10 cellular contexts compared by ENCODE assay signal in genomic region chr17:8384801-8385335, GRCh38. TPM values are rescaled to one million over a fixed set of nuclear protein-coding genes. Genes with fewer than 3 reads are reported as not detected.
DNase-seq lines count a peak whose midpoint lies in the region; ATAC-seq, FAIRE-seq and TF ChIP-seq lines count a peak whose summit lies in the region.
"Had no signal": no experiment of that assay in that cellular context is flagged by ENCODE, and none has a peak within 500 bp of the region (broad histone marks: within the 10 kb centered on the region; RNA-seq: fewer than 3 reads in every experiment).

No MANE protein-coding gene starts in this region.

- no peak overlapping the region for H2BK20ac ChIP-seq in H1 (ENCODE audit: low read length)

- H3K36me3 ChIP-seq in H1 (ENCODE audit: control insufficient read depth in 2 of 4, insufficient read depth in 4 of 4, low read length in 3 of 4) (peaks cover 12 to 24% (median 17%) of the 10 kb centered on the region in 4 experiments), osteoblast (ENCODE audit: insufficient read depth, low read length) (peaks cover 20% of the 10 kb centered on the region)

- no peak overlapping the region for H4K5ac ChIP-seq in H1 (ENCODE audit: insufficient read length, low read depth, low read length)

- H2BK120ac ChIP-seq in H1 (replicated peaks; ENCODE audit: low read depth, low read length), result no peak overlapping the region

- peak overlapping the region; percentile 84 for H2BK12ac ChIP-seq in H1 (ENCODE audit: low read depth, low read length)

- H3K9me3 ChIP-seq in H1 (ENCODE audit: insufficient read depth in 2 of 2, low read depth in 1 of 2, low read length in 1 of 2) (no peaks in the 10 kb centered on the region), osteoblast (ENCODE audit: low read depth, low read length) (no peaks in the 10 kb centered on the region)

- H3K4me3 ChIP-seq in H1 (ENCODE audit: extremely low read depth in 1 of 4, insufficient read depth in 2 of 4, low read depth in 3 of 4, low read length in 4 of 4), result peak overlapping the region in 1 of 4 experiments; percentile 100; a peak in 2 of 8 replicates
- H3K4me3 ChIP-seq in osteoblast (ENCODE audit: insufficient read depth, low read length), result no peak overlapping the region

- peaks cover 7% of the 10 kb centered on the region; the same call in 1 of the 2 replicates for H3K23me2 ChIP-seq in H1 (ENCODE audit: low read depth, low read length)

- H3K27me3 ChIP-seq in H1 (replicated peaks in 1 of 4; ENCODE audit: control insufficient read depth in 3 of 4, extremely low read depth in 1 of 4, insufficient read depth in 3 of 4, low read length in 3 of 4) (no peaks in the 10 kb centered on the region), osteoblast (ENCODE audit: insufficient read depth, low read length) (no peaks in the 10 kb centered on the region)

- peak; percentile 77 for DNase-seq in GM04504 (ENCODE audit: low read depth)
- DNase-seq in RCC 7860 (ENCODE audit: low spot score), result peak; percentile 87
- peak in 1 of 2 experiments; percentile 58 for DNase-seq in H1 (ENCODE audit: low read depth in 1 of 2, low spot score in 2 of 2)
- peak; percentile 91 for DNase-seq in osteoblast (ENCODE audit: insufficient read length, low spot score, missing footprints)
- DNase-seq in medulla oblongata (ENCODE audit: extremely low spot score), result no peak
- no peak for DNase-seq in head of caudate nucleus
- no peak for DNase-seq in NCI-H526 treated with DMSO at 0.1 percent for 48 hours (lab: John Stamatoyannopoulos, UW)

- no peak; a peak in 1 of 3 replicates for TF ChIP-seq POLR2A in H1 (IDR thresholded peaks at IDR 0.05; ENCODE audit: control extremely low read depth in 1 of 2, low read depth in 2 of 2, low read length in 2 of 2)

- H2AK5ac ChIP-seq in H1 (ENCODE audit: low read depth, low read length), result peak overlapping the region; percentile 100

- WGBS in H1 (ENCODE audit: extremely low coverage in 1 of 2, insufficient coverage in 1 of 2, insufficient read length in 1 of 2, insufficient replicate concordance in 2 of 2, low coverage in 1 of 2, low lambda C conversion rate in 2 of 2, missing lambda C conversion rate in 1 of 2), 2 experiments, result 88% methylated on average over 11 of the region's 11 CpGs; no CpG with 5 or more reads in 1 of the 2 experiments

- no peak overlapping the region for H3K56ac ChIP-seq in H1 (replicated peaks; ENCODE audit: insufficient read length, low read depth, low read length)

- no peak overlapping the region for H4K91ac ChIP-seq in H1 (replicated peaks; ENCODE audit: insufficient read length, low read length)

- no peak overlapping the region for H3K9ac ChIP-seq in H1 (replicated peaks in 1 of 4; ENCODE audit: extremely low read depth in 1 of 4, low read depth in 3 of 4, low read length in 3 of 4)

- H2BK5ac ChIP-seq in H1 (ENCODE audit: low read depth, low read length), result peak overlapping the region; percentile 78; the same call in 1 of the 2 replicates

- no peak overlapping the region for H3K27ac ChIP-seq in H1 (ENCODE audit: low read depth, low read length)
- peak overlapping the region; percentile 72 for H3K27ac ChIP-seq in osteoblast (ENCODE audit: low read depth, low read length)

- no peak for TF ChIP-seq EP300 in H1 (IDR thresholded peaks at IDR 0.05; ENCODE audit: borderline replicate concordance in 1 of 2, low read depth in 2 of 2, low read length in 2 of 2)

- no peaks in the 10 kb centered on the region for H3K79me1 ChIP-seq in H1 (ENCODE audit: low read depth, low read length)

- H3K4me1 ChIP-seq in H1 (replicated peaks in 1 of 4; ENCODE audit: control insufficient read depth in 3 of 4, insufficient read depth in 4 of 4, low read length in 3 of 4), result peaks cover 0 to 10% (median 4%) of the 10 kb centered on the region in 4 experiments; a peak in 5 of 7 replicates
- peaks cover 34% of the 10 kb centered on the region for H3K4me1 ChIP-seq in osteoblast (ENCODE audit: insufficient read depth, low read length)

- no peak overlapping the region for H3K23ac ChIP-seq in H1 (ENCODE audit: insufficient read length)

- H4K20me1 ChIP-seq in H1 (replicated peaks in 1 of 2; ENCODE audit: control insufficient read depth in 1 of 2, insufficient read depth in 2 of 2, low read length in 2 of 2), result peaks cover 10 to 16% of the 10 kb centered on the region in 2 experiments
- peaks cover 22% of the 10 kb centered on the region for H4K20me1 ChIP-seq in osteoblast (ENCODE audit: insufficient read depth, low read length)

- H4K8ac ChIP-seq in H1 (ENCODE audit: extremely low read depth, insufficient read depth, low read length), result peak overlapping the region; percentile 3; the same call in 1 of the 2 replicates

- intact Hi-C loops in head of caudate nucleus (cut with DNase I), result no loop called here

- POLR2A ChIA-PET in H1 (lab: Charles Lee; ENCODE audit: partially characterized antibody), result interaction anchor here (0.7 to 4.6 kb wide), 6 partner anchors 9 to 415 kb away, joined by 3 to 51 read pairs (median 4); partner anchors contain the start of genes KRABD2 and MFSD6L

- no peak overlapping the region for H3K14ac ChIP-seq in H1 (ENCODE audit: insufficient read length)

- H3K79me2 ChIP-seq in H1 (ENCODE audit: control insufficient read depth in 1 of 2, insufficient read depth in 2 of 2, low read length in 2 of 2) (peaks cover 13 to 31% of the 10 kb centered on the region in 2 experiments; a peak in 3 of 4 replicates), osteoblast (ENCODE audit: insufficient read depth, low read length) (peaks cover 31% of the 10 kb centered on the region)

- H2AFZ ChIP-seq in H1 (ENCODE audit: low read length) (no peak overlapping the region), osteoblast (ENCODE audit: low read length) (peak overlapping the region; percentile 49)

- H3K4me2 ChIP-seq in H1 (ENCODE audit: insufficient read depth in 1 of 2, low read depth in 2 of 2, low read length in 2 of 2) (peak overlapping the region; percentile 26 to 69; a peak in 3 of 4 replicates), osteoblast (ENCODE audit: insufficient read depth, low read length) (peak overlapping the region; percentile 87)

- CTCF ChIA-PET in H1 (lab: Charles Lee; ENCODE audit: partially characterized antibody), result interaction anchor here (1.0 to 1.3 kb wide), 2 partner anchors 25 to 199 kb away, joined by 4 read pairs; no protein-coding TSS in a partner anchor

- no peak for TF ChIP-seq CTCF in H1 (IDR thresholded peaks at IDR 0.05; ENCODE audit: control extremely low read depth in 1 of 3, insufficient read depth in 1 of 3, low read depth in 1 of 3, low read length in 3 of 3)
- TF ChIP-seq CTCF in osteoblast (IDR thresholded peaks at IDR 0.05; ENCODE audit: extremely low read depth, low read depth, low read length), result no peak

- no peak for ATAC-seq in HG03196 (IDR thresholded peaks at IDR 0.05; ENCODE audit: unreplicated experiment)

- no peak for TF ChIP-seq RAD21 in H1 (IDR thresholded peaks at IDR 0.05 in 1 of 2, conservative IDR thresholded peaks at IDR 0.05 in 1 of 2; ENCODE audit: low read depth in 2 of 2, low read length in 2 of 2)

- 0 out of 2 replicates have a peak overlapping the region, but pooled peaks have one; percentile 2 for H3K18ac ChIP-seq in H1 (ENCODE audit: extremely low read depth, low read length)

- no peak overlapping the region for H3K4ac ChIP-seq in H1 (replicated peaks; ENCODE audit: insufficient read length, low read depth, low read length)

- peak; percentile 16 for FAIRE-seq in RCC 7860 (lab: Jason Lieb, UNC)
- FAIRE-seq in H1 (lab: Jason Lieb, UNC), result no peak

- H2BK15ac ChIP-seq in H1 (ENCODE audit: low read length), result no peak overlapping the region

TF ChIP-seq in H1, 55 proteins besides CTCF, POLR2A, EP300 and RAD21 (continues in another document):
- no peak for TF ChIP-seq SRF (IDR thresholded peaks at IDR 0.05; ENCODE audit: low read depth, low read length)

RNA-seq across cellular contexts. Expression of gene RPL26, which starts 1.9 kb away (rescaled TPM):
- 1,963 and 1,980 TPM in 2 replicates for total RNA-seq in H1 (2021; fragmentation: NEBNext Ultra II Directional; extraction: Animal tissue kit (Norgen Biotek cat#: 25700))
- 1,277 and 2,554 TPM in 2 replicates for polyA plus RNA-seq in H1 (2011; rRNA removed)
- polyA plus RNA-seq in H1 (2011; cell fraction: cytosol; rRNA removed), result 4,614 TPM
- 1,124 TPM for polyA plus RNA-seq in H1 (2011; cell fraction: nucleus; rRNA removed)
- 3,459 to 5,414 TPM (median 3,765 TPM) in 4 replicates for polyA plus RNA-seq in H1 (2012, experiment 1 of 2)
- 5,853 TPM for polyA plus RNA-seq in H1 (2012, experiment 2 of 2)
- polyA plus RNA-seq in H1 (2013, experiment 1 of 2), result 6,093 TPM
- polyA plus RNA-seq in H1 (2013, experiment 2 of 2), result 5,996 TPM
- 979 and 1,967 TPM in 2 replicates for polyA minus RNA-seq in H1 (2011; rRNA and poly(A)+ RNA removed)
- polyA minus RNA-seq in H1 (2011; cell fraction: cytosol; rRNA and poly(A)+ RNA removed), result 386 TPM
- polyA minus RNA-seq in H1 (2011; cell fraction: nucleus; rRNA and poly(A)+ RNA removed), result 791 TPM
- 1,921 and 2,089 TPM in 2 replicates for total RNA-seq in osteoblast

RNA-seq across cellular contexts. Expression of gene RNF222, which starts 12.8 kb away (rescaled TPM):
- total RNA-seq in H1 (2021; fragmentation: NEBNext Ultra II Directional; extraction: Animal tissue kit (Norgen Biotek cat#: 25700)), result not detected in 2 replicates
- not detected in 2 replicates for polyA plus RNA-seq in H1 (2011; rRNA removed)
- polyA plus RNA-seq in H1 (2011; cell fraction: cytosol; rRNA removed), result not detected
- not detected for polyA plus RNA-seq in H1 (2011; cell fraction: nucleus; rRNA removed)
- polyA plus RNA-seq in H1 (2012, experiment 1 of 2), result 0.05 to 0.08 TPM in 2 of 4 replicates, not detected in the others
- polyA plus RNA-seq in H1 (2012, experiment 2 of 2), result not detected
- 0.04 TPM for polyA plus RNA-seq in H1 (2013, experiment 1 of 2)
- 0.06 TPM for polyA plus RNA-seq in H1 (2013, experiment 2 of 2)
- not detected in 2 replicates for polyA minus RNA-seq in H1 (2011; rRNA and poly(A)+ RNA removed)
- not detected for polyA minus RNA-seq in H1 (2011; cell fraction: cytosol; rRNA and poly(A)+ RNA removed)
- not detected for polyA minus RNA-seq in H1 (2011; cell fraction: nucleus; rRNA and poly(A)+ RNA removed)
- not detected in 2 replicates for total RNA-seq in osteoblast
- total RNA-seq: glomerular endothelial cell, SK-MEL-5 had no signal

RNA-seq across cellular contexts. Expression of gene ODF4, which starts 45.2 kb away (rescaled TPM):
- total RNA-seq in H1 (2021; fragmentation: NEBNext Ultra II Directional; extraction: Animal tissue kit (Norgen Biotek cat#: 25700)), result not detected in 2 replicates
- not detected in 2 replicates for polyA plus RNA-seq in H1 (2011; rRNA removed)
- not detected for polyA plus RNA-seq in H1 (2011; cell fraction: cytosol; rRNA removed)
- not detected for polyA plus RNA-seq in H1 (2011; cell fraction: nucleus; rRNA removed)
- polyA plus RNA-seq in H1 (2012, experiment 1 of 2), result not detected in 4 replicates
- polyA plus RNA-seq in H1 (2012, experiment 2 of 2), result not detected
- polyA plus RNA-seq in H1 (2013, experiment 1 of 2), result not detected
- not detected for polyA plus RNA-seq in H1 (2013, experiment 2 of 2)
- polyA minus RNA-seq in H1 (2011; rRNA and poly(A)+ RNA removed), result not detected in 2 replicates
- polyA minus RNA-seq in H1 (2011; cell fraction: cytosol; rRNA and poly(A)+ RNA removed), result not detected
- polyA minus RNA-seq in H1 (2011; cell fraction: nucleus; rRNA and poly(A)+ RNA removed), result not detected
- total RNA-seq in osteoblast, result not detected in 2 replicates
- total RNA-seq: glomerular endothelial cell, SK-MEL-5 had no signal

RNA-seq across cellular contexts. Expression of gene NDEL1, which starts 50.8 kb away (rescaled TPM):
- 31.3 and 32.9 TPM in 2 replicates for total RNA-seq in H1 (2021; fragmentation: NEBNext Ultra II Directional; extraction: Animal tissue kit (Norgen Biotek cat#: 25700))
- 31.1 and 31.2 TPM in 2 replicates for polyA plus RNA-seq in H1 (2011; rRNA removed)
- 24.0 TPM for polyA plus RNA-seq in H1 (2011; cell fraction: cytosol; rRNA removed)
- polyA plus RNA-seq in H1 (2011; cell fraction: nucleus; rRNA removed), result 25.5 TPM
- polyA plus RNA-seq in H1 (2012, experiment 1 of 2), result 16.9 to 24.7 TPM (median 18.6 TPM) in 4 replicates
- polyA plus RNA-seq in H1 (2012, experiment 2 of 2), result 8.4 TPM
- 21.6 TPM for polyA plus RNA-seq in H1 (2013, experiment 1 of 2)
- 22.6 TPM for polyA plus RNA-seq in H1 (2013, experiment 2 of 2)
- polyA minus RNA-seq in H1 (2011; rRNA and poly(A)+ RNA removed), result 20.7 and 24.7 TPM in 2 replicates
- 19.1 TPM for polyA minus RNA-seq in H1 (2011; cell fraction: cytosol; rRNA and poly(A)+ RNA removed)
- 39.1 TPM for polyA minus RNA-seq in H1 (2011; cell fraction: nucleus; rRNA and poly(A)+ RNA removed)
- total RNA-seq in osteoblast, result 69.8 and 72.8 TPM in 2 replicates

Comparison
In these comparisons a context has a peak if more than half of its experiments do, and no peak if none do; other contexts are left out.
1. DNase-seq: peak in GM04504 (single experiment), RCC 7860 (single experiment) and osteoblast (single experiment); none in medulla oblongata (single experiment), head of caudate nucleus (0 of 42) and NCI-H526 treated with DMSO at 0.1 percent for 48 hours (single experiment).